Comparison of ENCODE assay signal across 1 cellular context in genomic region chr4:110091426-110091825, GRCh38.
TF ChIP-seq lines count a peak whose summit lies in the region.

No MANE protein-coding gene starts in this region.

TF ChIP-seq in WTC11, 78 proteins besides CTCF, POLR2A, EP300 and RAD21 (continued from another document):
- TF ChIP-seq AFF4 (CRISPR knock-in tag; IDR thresholded peaks at IDR 0.05; ENCODE audit: borderline replicate concordance) (no peak), NFATC4 (CRISPR knock-in tag; IDR thresholded peaks at IDR 0.05) (no peak), TEAD1 (CRISPR knock-in tag; IDR thresholded peaks at IDR 0.05) (no peak), TCF7 (CRISPR knock-in tag; IDR thresholded peaks at IDR 0.05; ENCODE audit: low read depth) (no peak), MYBL2 (CRISPR knock-in tag; IDR thresholded peaks at IDR 0.05) (no peak), HMGA2 (CRISPR knock-in tag; IDR thresholded peaks at IDR 0.05) (no peak), SOX15 (CRISPR knock-in tag; IDR thresholded peaks at IDR 0.05) (no peak), MLX (CRISPR knock-in tag; IDR thresholded peaks at IDR 0.05) (no peak), SMAD4 (CRISPR knock-in tag; IDR thresholded peaks at IDR 0.05) (no peak)
TF ChIP-seq in WTC11: peak in this region for 0.
